In the genomic region with DNA sequence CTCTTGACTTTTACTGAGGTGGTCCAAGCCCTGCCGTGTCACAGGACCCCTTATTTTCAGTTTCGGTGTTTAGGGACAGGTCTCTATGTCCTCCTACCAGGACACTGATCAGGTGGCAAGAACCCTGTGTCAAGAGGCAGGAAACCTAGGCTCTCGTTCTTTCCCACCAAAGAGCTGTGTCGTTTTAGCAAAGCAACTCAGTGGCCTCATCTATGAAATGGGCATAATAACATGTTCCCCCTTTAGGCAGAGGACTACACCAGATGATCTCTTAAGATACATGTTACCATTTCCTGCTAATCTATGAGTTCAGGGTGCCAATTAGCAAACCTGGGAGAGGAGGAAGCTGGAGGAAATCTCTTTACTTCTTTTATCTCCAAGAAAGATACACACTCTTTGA, we compare ENCODE assay signal across 8 cellular contexts. TPM values are rescaled to one million over a fixed set of nuclear protein-coding genes. Genes with fewer than 3 reads are reported as not detected.
DNase-seq lines count a peak whose midpoint lies in the region; ATAC-seq and TF ChIP-seq lines count a peak whose summit lies in the region.
"Had no signal": no experiment of that assay in that cellular context is flagged by ENCODE, and none has a peak within 500 bp of the region (broad histone marks: within the 10 kb centered on the region; RNA-seq: fewer than 3 reads in every experiment).

No MANE protein-coding gene starts in this region.

- peaks cover 40% of the 10 kb centered on the region for H3K27me3 Mint-ChIP-seq in GM23338 (ENCODE audit: insufficient read depth, low read depth, poor library complexity)

- peaks cover 42% of the 10 kb centered on the region for H3K4me1 Mint-ChIP-seq in GM23338

- H3K9me3 ChIP-seq in adrenal gland (replicated peaks in 1 of 3) (no peaks in the 10 kb centered on the region), lower lobe of right lung (no peaks in the 10 kb centered on the region), subcutaneous abdominal adipose tissue (ENCODE audit: control insufficient read depth in 5 of 5, low read length in 5 of 5) (no peaks in the 10 kb centered on the region), mucosa of descending colon (no peaks in the 10 kb centered on the region)

- H3K9me3 Mint-ChIP-seq in GM23338: no peaks in the 10 kb centered on the region; the same call in 2 of the 3 replicates

- no peak for DNase-seq in GM23338 (ENCODE audit: low spot score)
- no peak for DNase-seq in adrenal gland
- DNase-seq in lower lobe of right lung: no peak
- no peak for DNase-seq in germinal center (ENCODE audit: low spot score)
- DNase-seq in mucosa of descending colon: no peak
- DNase-seq in pons (ENCODE audit: low spot score): no peak
- DNase-seq: effector memory CD4-positive, alpha-beta T cell had no signal

- WGBS in adrenal gland, 4 donors: 44 to 59% (median 56%) methylated on average over 4 of the region's 4 CpGs

- intact Hi-C loops in adrenal gland (cut with DNase I): loop anchor here in 1 of 2 donors (10.0 kb wide), 1 partner anchor 65 kb away; no protein-coding TSS in a partner anchor
- intact Hi-C loops in lower lobe of right lung (cut with DNase I): no loop called here
- intact Hi-C loops in mucosa of descending colon (cut with DNase I, micrococcal nuclease): no loop called here

- H3K79me2 ChIP-seq in GM23338 (replicated peaks; ENCODE audit: insufficient read depth): peaks cover 21% of the 10 kb centered on the region; the same call in 1 of the 2 replicates

- H3F3A ChIP-seq in GM23338 (replicated peaks; ENCODE audit: low read depth): no peaks in the 10 kb centered on the region

- TF ChIP-seq CTCF in GM23338 (conservative IDR thresholded peaks at IDR 0.05; ENCODE audit: low read depth in 2 of 2) (no peak), adrenal gland (IDR thresholded peaks at IDR 0.05) (no peak), lower lobe of right lung (IDR thresholded peaks at IDR 0.05) (no peak), mucosa of descending colon (IDR thresholded peaks at IDR 0.05) (no peak)

- H3K36me3 ChIP-seq in GM23338 (ENCODE audit: insufficient read depth): no peaks in the 10 kb centered on the region
- H3K36me3 ChIP-seq in adrenal gland (replicated peaks in 1 of 2): no peaks in the 10 kb centered on the region
- H3K36me3 ChIP-seq in lower lobe of right lung: no peaks in the 10 kb centered on the region
- no peaks in the 10 kb centered on the region for H3K36me3 ChIP-seq in subcutaneous abdominal adipose tissue (ENCODE audit: control insufficient read depth in 5 of 5, insufficient read depth in 5 of 5, low read length in 5 of 5)
- H3K36me3 ChIP-seq in mucosa of descending colon (ENCODE audit: low read depth): no peaks in the 10 kb centered on the region

- no peak overlapping the region for H3K27ac Mint-ChIP-seq in GM23338

- H3K36me3 Mint-ChIP-seq in GM23338 (ENCODE audit: low read depth): no peaks in the 10 kb centered on the region

- peak overlapping the region; percentile 100; the same call in 1 of the 2 replicates for H3K4me2 ChIP-seq in GM23338

- H3K4me1 ChIP-seq in GM23338 (ENCODE audit: insufficient read depth) (peaks cover 21% of the 10 kb centered on the region), adrenal gland (replicated peaks in 1 of 2) (peaks cover 30 to 63% of the 10 kb centered on the region in 2 donors), lower lobe of right lung (peaks cover 36% of the 10 kb centered on the region), subcutaneous abdominal adipose tissue (ENCODE audit: control insufficient read depth in 5 of 5, insufficient read depth in 5 of 5, low read length in 5 of 5) (peaks cover 0 to 65% (median 25%) of the 10 kb centered on the region in 5 donors), mucosa of descending colon (ENCODE audit: low read depth) (peaks cover 13% of the 10 kb centered on the region)

- H3K4me3 Mint-ChIP-seq in GM23338: peak overlapping the region; percentile 85

- peak overlapping the region in 1 of 5 donors; percentile 75 for H3K9ac ChIP-seq in subcutaneous abdominal adipose tissue (ENCODE audit: low read length in 5 of 5)

- no peak overlapping the region for H3K27ac ChIP-seq in GM23338 (ENCODE audit: low read depth)
- H3K27ac ChIP-seq in adrenal gland: peak overlapping the region; percentile 19 to 98 (median 98)
- H3K27ac ChIP-seq in lower lobe of right lung: peak overlapping the region; percentile 89
- no peak overlapping the region for H3K27ac ChIP-seq in subcutaneous abdominal adipose tissue (ENCODE audit: low read depth, low read length)

- H3K9me2 ChIP-seq in GM23338 (ENCODE audit: insufficient read depth): no peaks in the 10 kb centered on the region

- H2AFZ ChIP-seq in GM23338: no peak overlapping the region

- H4K20me1 ChIP-seq in GM23338 (replicated peaks; ENCODE audit: insufficient read depth): peaks cover 17% of the 10 kb centered on the region

- H3K4me3 ChIP-seq in GM23338: peak overlapping the region; percentile 93; the same call in 1 of the 2 replicates
- peak overlapping the region in 2 of 4 donors; percentile 83 to 94 for H3K4me3 ChIP-seq in adrenal gland
- peak overlapping the region; percentile 76 for H3K4me3 ChIP-seq in lower lobe of right lung
- H3K4me3 ChIP-seq in subcutaneous abdominal adipose tissue (ENCODE audit: low read depth in 1 of 5, low read length in 5 of 5): peak overlapping the region in 4 of 5 donors; percentile 13 to 84 (median 72)
- H3K4me3 ChIP-seq in mucosa of descending colon: no peak overlapping the region

- TF ChIP-seq POLR2A in adrenal gland (IDR thresholded peaks at IDR 0.05): no peak

- H3K27me3 ChIP-seq in GM23338 (ENCODE audit: insufficient read depth): peaks cover 49% of the 10 kb centered on the region
- H3K27me3 ChIP-seq in adrenal gland: no peaks in the 10 kb centered on the region
- H3K27me3 ChIP-seq in lower lobe of right lung (ENCODE audit: low read depth): no peaks in the 10 kb centered on the region
- H3K27me3 ChIP-seq in subcutaneous abdominal adipose tissue (ENCODE audit: control insufficient read depth in 5 of 5, insufficient read depth in 4 of 5, low read length in 5 of 5): no peaks in the 10 kb centered on the region

- ATAC-seq in GM23338 (no peak), lower lobe of right lung (no peak), mucosa of descending colon (no peak)

TF ChIP-seq in GM23338, 12 proteins besides CTCF, POLR2A, EP300 and RAD21:
- TF ChIP-seq NANOG (IDR thresholded peaks at IDR 0.05; ENCODE audit: borderline replicate concordance) (no peak), STAT1 (IDR thresholded peaks at IDR 0.05; ENCODE audit: unreplicated experiment) (no peak)
- TF ChIP-seq, protein P1, sequence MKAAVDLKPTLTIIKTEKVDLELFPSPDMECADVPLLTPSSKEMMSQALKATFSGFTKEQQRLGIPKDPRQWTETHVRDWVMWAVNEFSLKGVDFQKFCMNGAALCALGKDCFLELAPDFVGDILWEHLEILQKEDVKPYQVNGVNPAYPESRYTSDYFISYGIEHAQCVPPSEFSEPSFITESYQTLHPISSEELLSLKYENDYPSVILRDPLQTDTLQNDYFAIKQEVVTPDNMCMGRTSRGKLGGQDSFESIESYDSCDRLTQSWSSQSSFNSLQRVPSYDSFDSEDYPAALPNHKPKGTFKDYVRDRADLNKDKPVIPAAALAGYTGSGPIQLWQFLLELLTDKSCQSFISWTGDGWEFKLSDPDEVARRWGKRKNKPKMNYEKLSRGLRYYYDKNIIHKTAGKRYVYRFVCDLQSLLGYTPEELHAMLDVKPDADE (IDR thresholded peaks at IDR 0.05): no peak

RNA-seq across cellular contexts. Expression of a gene that starts 1.9 kb away (rescaled TPM):
- 18.8 and 33.8 TPM in 2 replicates for total RNA-seq in GM23338 (2014; rRNA removed; shearing (Covaris generic))
- 34.0 and 46.1 TPM in 2 replicates for polyA plus RNA-seq in GM23338 (2016; fragmentation: Nextera tagmentation; extraction: Ambion mirVana)
- total RNA-seq in adrenal gland: 100 to 1,000 TPM; 102 to 365 (median 161) TPM
- polyA plus RNA-seq in adrenal gland: 100 to 1,000 TPM in 1 of 3 donors, 10 to 100 TPM in 2; 46.6 to 130 (median 57.0) TPM
- 110 TPM for total RNA-seq in lower lobe of right lung
- 10 to 100 TPM; 12.8 to 58.5 (median 27.4) TPM for total RNA-seq in mucosa of descending colon

Comparison
In these comparisons a context has a peak if more than half of its experiments do, and no peak if none do; other contexts are left out.
1. H3K27ac ChIP-seq: peak in adrenal gland (5 of 5) and lower lobe of right lung (single experiment); none in GM23338 (single experiment) and subcutaneous abdominal adipose tissue (single experiment).